ENCODE assay signal across 1 cellular context in genomic region chr19:34186205-34186604, GRCh38.
TF ChIP-seq lines count a peak whose summit lies in the region.

No MANE protein-coding gene starts in this region.

TF ChIP-seq in HepG2, 621 proteins besides CTCF, POLR2A, EP300 and RAD21:
- TF ChIP-seq CCAR2 (optimal IDR thresholded peaks at IDR 0.05; ENCODE audit: low read depth, low read length): no peak
- no peak for TF ChIP-seq ZFP41 (CRISPR knock-in tag; IDR thresholded peaks at IDR 0.05; ENCODE audit: borderline replicate concordance)
- no peak for TF ChIP-seq ZBTB44 (CRISPR knock-in tag; IDR thresholded peaks at IDR 0.05)
- no peak for TF ChIP-seq ZBTB49 (CRISPR knock-in tag; IDR thresholded peaks at IDR 0.05; ENCODE audit: borderline replicate concordance)
- no peak for TF ChIP-seq ZBTB4 (CRISPR knock-in tag; IDR thresholded peaks at IDR 0.05; ENCODE audit: borderline replicate concordance)
- no peak for TF ChIP-seq NFE2 (CRISPR knock-in tag; IDR thresholded peaks at IDR 0.05)
- TF ChIP-seq ATAD3A (CRISPR knock-in tag; IDR thresholded peaks at IDR 0.05): no peak
- no peak for TF ChIP-seq MIER2 (CRISPR knock-in tag; IDR thresholded peaks at IDR 0.05)
- no peak for TF ChIP-seq GRHL1 (CRISPR knock-in tag; conservative IDR thresholded peaks at IDR 0.05)
